In genomic region chr10:96685297-96685696, GRCh38 we compare ENCODE assay signal across 1 cellular context.
TF ChIP-seq lines count a peak whose summit lies in the region.

No MANE protein-coding gene starts in this region.

TF ChIP-seq in IMR-90, 13 proteins besides CTCF, POLR2A, EP300 and RAD21:
- TF ChIP-seq CEBPB (IDR thresholded peaks at IDR 0.05; ENCODE audit: low read depth, low read length) (0 out of 2 replicates have a peak, but pooled peaks have one; percentile 7), SMC3 (IDR thresholded peaks at IDR 0.05; ENCODE audit: low read depth, low read length) (no peak)
TF ChIP-seq in IMR-90: peak in this region for 1.
